In genomic region chr6:32114853-32115252, GRCh38 we compare ENCODE assay signal across 12 cellular contexts. TPM values are rescaled to one million over a fixed set of nuclear protein-coding genes. Genes with fewer than 3 reads are reported as not detected.
DNase-seq lines count a peak whose midpoint lies in the region; ATAC-seq, FAIRE-seq and TF ChIP-seq lines count a peak whose summit lies in the region.
"Had no signal": no experiment of that assay in that cellular context is flagged by ENCODE, and none has a peak within 500 bp of the region (broad histone marks: within the 10 kb centered on the region; RNA-seq: fewer than 3 reads in every experiment).

No MANE protein-coding gene starts in this region.

- no peaks in the 10 kb centered on the region for H4K20me1 ChIP-seq in keratinocyte (ENCODE audit: control insufficient read depth, extremely low read depth, insufficient read depth, low read length)

- H3K4me1 ChIP-seq in heart left ventricle (peaks cover 7 to 67% (median 56%) of the 10 kb centered on the region in 12 donors), ascending aorta (peaks cover 0 to 32% of the 10 kb centered on the region in 2 donors), keratinocyte (ENCODE audit: control insufficient read depth, extremely low read depth, insufficient read depth, low read length) (peaks cover 17% of the 10 kb centered on the region), upper lobe of left lung (peaks cover 53 to 81% (median 78%) of the 10 kb centered on the region in 4 donors)

- H3K27me3 ChIP-seq in heart left ventricle, result no peaks in the 10 kb centered on the region
- no peaks in the 10 kb centered on the region for H3K27me3 ChIP-seq in ascending aorta
- no peaks in the 10 kb centered on the region for H3K27me3 ChIP-seq in keratinocyte (ENCODE audit: control insufficient read depth, extremely low read depth, insufficient read depth, low read length)
- H3K27me3 ChIP-seq in upper lobe of left lung, result peaks cover 0 to 1% (median 0%) of the 10 kb centered on the region in 4 donors

- H2AFZ ChIP-seq in keratinocyte (ENCODE audit: control insufficient read depth, low read length), result no peak overlapping the region

- H3K9me3 ChIP-seq in heart left ventricle, result no peaks in the 10 kb centered on the region
- no peaks in the 10 kb centered on the region for H3K9me3 ChIP-seq in ascending aorta
- H3K9me3 ChIP-seq in keratinocyte (ENCODE audit: control insufficient read depth, low read depth, low read length), result no peaks in the 10 kb centered on the region
- H3K9me3 ChIP-seq in upper lobe of left lung, result no peaks in the 10 kb centered on the region

- no peak for TF ChIP-seq POLR2A in heart left ventricle (IDR thresholded peaks at IDR 0.05)
- TF ChIP-seq POLR2A in upper lobe of left lung (IDR thresholded peaks at IDR 0.05), result no peak

- TF ChIP-seq EP300 in upper lobe of left lung (IDR thresholded peaks at IDR 0.05), result peak in 2 of 4 donors; percentile 4 to 87

- peak overlapping the region; percentile 40 for H3K4me2 ChIP-seq in keratinocyte (ENCODE audit: control insufficient read depth, extremely low read depth, insufficient read depth, low read depth, low read length)

- ATAC-seq in heart left ventricle (no peak), Right ventricle myocardium superior (ENCODE audit: poor library complexity) (no peak), upper lobe of left lung (ENCODE audit: low FRiP score in 2 of 2) (peak in 1 of 2 donors; percentile 60), HG03520 (IDR thresholded peaks at IDR 0.05; ENCODE audit: unreplicated experiment) (no peak)

- no peaks in the 10 kb centered on the region for H3K9me1 ChIP-seq in keratinocyte (ENCODE audit: control insufficient read depth, extremely low read depth, insufficient read depth, low read length)

- H3K4me3 ChIP-seq in heart left ventricle, result no peak overlapping the region
- no peak overlapping the region for H3K4me3 ChIP-seq in ascending aorta
- no peak overlapping the region for H3K4me3 ChIP-seq in keratinocyte (ENCODE audit: control insufficient read depth in 2 of 3, extremely low read depth in 1 of 3, insufficient read depth in 2 of 3, low read depth in 1 of 3, low read length in 3 of 3)
- no peak overlapping the region for H3K4me3 ChIP-seq in upper lobe of left lung

- H3K79me2 ChIP-seq in keratinocyte (ENCODE audit: control insufficient read depth, insufficient read depth, low read length), result no peaks in the 10 kb centered on the region

- dilution Hi-C loops in keratinocyte (cut with MboI; ENCODE audit: extremely low pct_ligation_motif_present, low sequenced_read_pairs), result no loop called here

- TF ChIP-seq CTCF in heart left ventricle (IDR thresholded peaks at IDR 0.05) (no peak), ascending aorta (IDR thresholded peaks at IDR 0.05) (no peak), keratinocyte (optimal IDR thresholded peaks at IDR 0.05 in 1 of 3, IDR thresholded peaks at IDR 0.05 in 1 of 3, conservative IDR thresholded peaks at IDR 0.05 in 1 of 3; ENCODE audit: extremely low read depth in 1 of 3, insufficient read depth in 2 of 3, low read length in 3 of 3) (no peak), upper lobe of left lung (IDR thresholded peaks at IDR 0.05) (no peak)

- H3K36me3 ChIP-seq in heart left ventricle (peaks cover 0 to 50% (median 43%) of the 10 kb centered on the region in 9 donors), ascending aorta (peaks cover 28 to 41% of the 10 kb centered on the region in 2 donors), keratinocyte (ENCODE audit: control insufficient read depth in 2 of 2, extremely low read depth in 1 of 2, insufficient read depth in 2 of 2, low read length in 2 of 2) (peaks cover 21 to 26% of the 10 kb centered on the region in 2 experiments), upper lobe of left lung (peaks cover 24 to 45% (median 42%) of the 10 kb centered on the region in 4 donors)

- no peak for FAIRE-seq in keratinocyte (lab: Jason Lieb, UNC)

- H3K27ac ChIP-seq in heart left ventricle (peak overlapping the region in 10 of 12 donors; percentile 2 to 95 (median 88)), ascending aorta (peak overlapping the region; percentile 68 to 81), keratinocyte (ENCODE audit: control insufficient read depth, insufficient read depth, low read length) (peak overlapping the region; percentile 55), upper lobe of left lung (peak overlapping the region; percentile 79 to 86 (median 84))

- no peak overlapping the region for H3K9ac ChIP-seq in keratinocyte (ENCODE audit: control insufficient read depth, extremely low read depth, insufficient read depth, low read length)

- intact Hi-C loops in heart left ventricle (cut with DNase I), result loop anchor here in 7 of 10 donors (5.0 to 10.0 kb wide), 5 partner anchors 37 to 300 kb away; partner anchors contain the start of genes PPT2 (in 3 of the 7) and PRRT1 (in 3 of the 7)
- intact Hi-C loops in Right ventricle myocardium superior (cut with DNase I), result no loop called here
- intact Hi-C loops in ascending aorta (cut with DNase I), result loop anchor here (1.0 to 5.0 kb wide), 3 partner anchors 28 to 127 kb away; no protein-coding TSS in a partner anchor

- WGBS in heart left ventricle, 4 donors, result 59 to 75% (median 69%) methylated on average over 9 of the region's 9 CpGs
- WGBS in upper lobe of left lung, 2 donors, result 56 to 62% methylated on average over 8 to 9 of the region's 9 CpGs

- peak in 1 of 5 donors; percentile 23 for DNase-seq in heart left ventricle
- DNase-seq in Right ventricle myocardium superior, result no peak
- DNase-seq in ascending aorta (ENCODE audit: low spot score in 2 of 2), result no peak
- DNase-seq in keratinocyte (ENCODE audit: low read depth, low spot score), result no peak
- DNase-seq in upper lobe of left lung, result no peak
- DNase-seq in HT-29 (ENCODE audit: low spot score), result no peak
- no peak for DNase-seq in RPMI8226
- DNase-seq: islet precursor cell; NCI-H774; stimulated activated CD8-positive, alpha-beta memory T cell treated with anti-CD3 and anti-CD28 coated beads, Interleukin-4, amount 100 ng/mL, for 48 hours had no signal

RNA-seq across cellular contexts. Expression of gene TNXB, which starts 5.7 kb away (rescaled TPM):
- 100 to 1,000 TPM in 3 of 9 donors, 10 to 100 TPM in 6; 17.8 to 234 (median 56.9) TPM for total RNA-seq in heart left ventricle
- 10 to 100 TPM; 23.8 to 47.9 TPM for polyA plus RNA-seq in heart left ventricle
- total RNA-seq in Right ventricle myocardium superior, result 65.8 TPM
- 493 TPM for total RNA-seq in ascending aorta
- 0.02 to 0.25 TPM (median 0.06 TPM) in 3 replicates for polyA plus RNA-seq in keratinocyte
- 1.2 TPM for polyA plus RNA-seq in keratinocyte (2011; ENCODE audit: low read depth)
- polyA plus RNA-seq in keratinocyte (2011; cell fraction: cytosol; rRNA removed), result 0.01 TPM in 2 replicates
- polyA plus RNA-seq in keratinocyte (2011; cell fraction: nucleus; rRNA removed), result 0.22 and 0.29 TPM in 2 replicates
- 0.17 and 1.5 TPM in 2 replicates for polyA plus RNA-seq in keratinocyte (2012; ENCODE audit: low replicate concordance)
- under 0.01 to 0.43 TPM (median 0.30 TPM) in 3 replicates for polyA minus RNA-seq in keratinocyte
- not detected for polyA minus RNA-seq in keratinocyte (2011; cell fraction: cytosol; rRNA and poly(A)+ RNA removed)
- polyA minus RNA-seq in keratinocyte (2011; cell fraction: nucleus; rRNA and poly(A)+ RNA removed), result 0.39 and 0.95 TPM in 2 replicates
- total RNA-seq in upper lobe of left lung, result 100 to 1,000 TPM in 4 of 6 donors, 10 to 100 TPM in 2; 58.1 to 206 (median 151) TPM
- total RNA-seq in HT-29 (2014; rRNA removed; shearing (Covaris generic)), result 0.03 TPM in 1 of 2 replicates, not detected in the other

RNA-seq across cellular contexts. Expression of gene ATF6B, which starts 13.2 kb away (rescaled TPM):
- total RNA-seq in heart left ventricle (10 to 100 TPM; 11.1 to 56.8 (median 28.7) TPM), Right ventricle myocardium superior (21.5 TPM), ascending aorta (123 TPM), upper lobe of left lung (100 to 1,000 TPM in 3 of 6 donors, 10 to 100 TPM in 3; 35.3 to 230 (median 95.8) TPM)
- polyA plus RNA-seq in heart left ventricle (10 to 100 TPM; 26.8 to 28.8 TPM), keratinocyte (30.4 to 51.2 TPM (median 37.9 TPM) in 3 replicates)
- 35.1 TPM for polyA plus RNA-seq in keratinocyte (2011; ENCODE audit: low read depth)
- polyA plus RNA-seq in keratinocyte (2011; cell fraction: cytosol; rRNA removed), result 23.5 and 24.3 TPM in 2 replicates
- polyA plus RNA-seq in keratinocyte (2011; cell fraction: nucleus; rRNA removed), result 132 and 149 TPM in 2 replicates
- 46.0 and 46.4 TPM in 2 replicates for polyA plus RNA-seq in keratinocyte (2012; ENCODE audit: low replicate concordance)
- polyA minus RNA-seq in keratinocyte, result 29.9 to 82.1 TPM (median 35.2 TPM) in 3 replicates
- 23.4 TPM for polyA minus RNA-seq in keratinocyte (2011; cell fraction: cytosol; rRNA and poly(A)+ RNA removed)
- polyA minus RNA-seq in keratinocyte (2011; cell fraction: nucleus; rRNA and poly(A)+ RNA removed), result 42.1 and 71.6 TPM in 2 replicates
- total RNA-seq in HT-29 (2014; rRNA removed; shearing (Covaris generic)), result 55.7 and 60.0 TPM in 2 replicates

RNA-seq across cellular contexts. Expression of gene FKBPL, which starts 15.2 kb away (rescaled TPM):
- total RNA-seq in heart left ventricle (1 to 10 TPM; 1.3 to 3.7 (median 2.9) TPM), Right ventricle myocardium superior (2.5 TPM), ascending aorta (not detected), upper lobe of left lung (1 to 10 TPM in 5 of 6 donors, not detected in 1; 1.4 to 5.6 (median 4.6) TPM)
- polyA plus RNA-seq in heart left ventricle (1 to 10 TPM; 2.9 to 9.3 TPM), keratinocyte (4.2 to 5.6 TPM (median 4.9 TPM) in 3 replicates)
- 1.9 TPM for polyA plus RNA-seq in keratinocyte (2011; ENCODE audit: low read depth)
- 2.7 and 3.7 TPM in 2 replicates for polyA plus RNA-seq in keratinocyte (2011; cell fraction: cytosol; rRNA removed)
- polyA plus RNA-seq in keratinocyte (2011; cell fraction: nucleus; rRNA removed), result 4.7 and 5.5 TPM in 2 replicates
- 5.9 and 8.6 TPM in 2 replicates for polyA plus RNA-seq in keratinocyte (2012; ENCODE audit: low replicate concordance)
- 2.2 to 6.9 TPM (median 3.8 TPM) in 3 replicates for polyA minus RNA-seq in keratinocyte
- polyA minus RNA-seq in keratinocyte (2011; cell fraction: cytosol; rRNA and poly(A)+ RNA removed), result 1.9 TPM
- 0.93 and 1.8 TPM in 2 replicates for polyA minus RNA-seq in keratinocyte (2011; cell fraction: nucleus; rRNA and poly(A)+ RNA removed)
- total RNA-seq in HT-29 (2014; rRNA removed; shearing (Covaris generic)), result 5.2 and 7.4 TPM in 2 replicates

RNA-seq across cellular contexts. Expression of gene PRRT1, which starts 36.9 kb away (rescaled TPM):
- total RNA-seq in heart left ventricle (1 to 10 TPM in 1 of 9 donors, under 1 TPM in 8; 0.28 to 1.1 (median 0.61) TPM), Right ventricle myocardium superior (0.51 TPM), ascending aorta (1.4 TPM), upper lobe of left lung (1 to 10 TPM in 2 of 6 donors, under 1 TPM in 3, not detected in 1; 0.69 to 6.3 (median 0.98) TPM)
- polyA plus RNA-seq in heart left ventricle (under 1 TPM; 0.82 to 0.95 TPM), keratinocyte (0.09 to 0.17 TPM (median 0.09 TPM) in 3 replicates)
- polyA plus RNA-seq in keratinocyte (2011; ENCODE audit: low read depth), result 0.39 TPM
- 0.05 and 0.08 TPM in 2 replicates for polyA plus RNA-seq in keratinocyte (2011; cell fraction: cytosol; rRNA removed)
- 0.74 and 1.0 TPM in 2 replicates for polyA plus RNA-seq in keratinocyte (2011; cell fraction: nucleus; rRNA removed)
- polyA plus RNA-seq in keratinocyte (2012; ENCODE audit: low replicate concordance), result 0.38 and 0.66 TPM in 2 replicates
- not detected in 3 replicates for polyA minus RNA-seq in keratinocyte
- polyA minus RNA-seq in keratinocyte (2011; cell fraction: cytosol; rRNA and poly(A)+ RNA removed), result not detected
- polyA minus RNA-seq in keratinocyte (2011; cell fraction: nucleus; rRNA and poly(A)+ RNA removed), result not detected in 2 replicates
- not detected in 2 replicates for total RNA-seq in HT-29 (2014; rRNA removed; shearing (Covaris generic))
- total RNA-seq: T-helper 2 cell treated with Interferon-gamma antibody and Interleukin-4, amounts not matched to agents 100 ng/mL and 5 ng/mL, for 36 hours had no signal

RNA-seq across cellular contexts. Expression of gene PPT2, which starts 39.1 kb away (rescaled TPM):
- total RNA-seq in heart left ventricle, result 10 to 100 TPM; 17.1 to 34.0 (median 22.7) TPM
- polyA plus RNA-seq in heart left ventricle, result 10 to 100 TPM; 13.1 to 21.6 TPM
- total RNA-seq in Right ventricle myocardium superior, result 20.4 TPM
- total RNA-seq in ascending aorta, result 839 TPM
- polyA plus RNA-seq in keratinocyte, result 15.0 to 21.0 TPM (median 15.6 TPM) in 3 replicates
- polyA plus RNA-seq in keratinocyte (2011; ENCODE audit: low read depth), result 2.6 TPM
- polyA plus RNA-seq in keratinocyte (2011; cell fraction: cytosol; rRNA removed), result 10.4 and 11.0 TPM in 2 replicates
- polyA plus RNA-seq in keratinocyte (2011; cell fraction: nucleus; rRNA removed), result 34.1 and 43.3 TPM in 2 replicates
- polyA plus RNA-seq in keratinocyte (2012; ENCODE audit: low replicate concordance), result 9.0 and 18.8 TPM in 2 replicates
- 10.8 to 14.1 TPM (median 12.3 TPM) in 3 replicates for polyA minus RNA-seq in keratinocyte
- polyA minus RNA-seq in keratinocyte (2011; cell fraction: cytosol; rRNA and poly(A)+ RNA removed), result 11.5 TPM
- 11.8 and 23.7 TPM in 2 replicates for polyA minus RNA-seq in keratinocyte (2011; cell fraction: nucleus; rRNA and poly(A)+ RNA removed)
- 10 to 100 TPM in 5 of 6 donors, 1 to 10 TPM in 1; 7.0 to 64.8 (median 16.8) TPM for total RNA-seq in upper lobe of left lung
- total RNA-seq in HT-29 (2014; rRNA removed; shearing (Covaris generic)), result 19.7 and 56.2 TPM in 2 replicates

Comparison
In these comparisons a context has a peak if more than half of its experiments do, and no peak if none do; other contexts are left out.
1. RNA of gene TNXB, which starts 5.7 kb away (total RNA-seq): 493 TPM in ascending aorta (single experiment), 58.1 to 206 TPM in upper lobe of left lung, 65.8 TPM in Right ventricle myocardium superior (single experiment) and 17.8 to 234 TPM in heart left ventricle; 0.03 TPM in HT-29; every median in the first group is over 10 times any median in the second.
2. Peak in every context shown above with its lines, with median percentiles within 50 percentile points of each other: H3K27ac ChIP-seq.